ENCODE assay signal across 15 cellular contexts in genomic region chr18:63783394-63783793, GRCh38. TPM values are rescaled to one million over a fixed set of nuclear protein-coding genes. Genes with fewer than 3 reads are reported as not detected.
DNase-seq lines count a peak whose midpoint lies in the region; ATAC-seq and TF ChIP-seq lines count a peak whose summit lies in the region.
"Had no signal": no experiment of that assay in that cellular context is flagged by ENCODE, and none has a peak within 500 bp of the region (broad histone marks: within the 10 kb centered on the region; RNA-seq: fewer than 3 reads in every experiment).

No MANE protein-coding gene starts in this region.

- peak; percentile 33; the same call in 1 of the 2 replicates for TF ChIP-seq CTCF in PC-3 (conservative IDR thresholded peaks at IDR 0.05; ENCODE audit: low read depth, low read length)

- H3K9me3 Mint-ChIP-seq in stimulated activated effector memory CD8-positive, alpha-beta T cell treated with anti-CD3 and anti-CD28 coated beads, Interleukin-12 subunit alpha, Interleukin-12 subunit beta, amount 100 ng/mL, for 72 hours: no peaks in the 10 kb centered on the region
- H3K9me3 Mint-ChIP-seq: activated CD4-positive, alpha-beta memory T cell treated with anti-CD3 and anti-CD28 coated beads, Interleukin-2, amount 10 ng/mL, durations not matched to agents 7 days and 5 days; T-helper 2 cell treated with Interferon-gamma antibody and Interleukin-4, amounts not matched to agents 5 μg/mL and 100 μg/mL, for 36 hours had no signal

- no peaks in the 10 kb centered on the region for H3K9me2 ChIP-seq in PC-3 (replicated peaks; ENCODE audit: low read length)

- peaks cover 33% of the 10 kb centered on the region for H3K79me2 ChIP-seq in PC-3 (ENCODE audit: low read length)

- no peaks in the 10 kb centered on the region for H3K36me3 Mint-ChIP-seq in stimulated activated effector memory CD8-positive, alpha-beta T cell treated with anti-CD3 and anti-CD28 coated beads, Interleukin-12 subunit alpha, Interleukin-12 subunit beta, amount 100 ng/mL, for 72 hours

- H3K27me3 ChIP-seq in PC-3 (ENCODE audit: low read length): no peaks in the 10 kb centered on the region

- DNase-seq in activated CD4-positive, alpha-beta T cell treated with anti-CD3 and anti-CD28 coated beads for 48 hours: peak; percentile 2
- DNase-seq in activated CD4-positive, alpha-beta T cell treated with anti-CD3 and anti-CD28 coated beads for 1 hour: no peak
- DNase-seq in PC-3 (peak; percentile 19), Right ventricle myocardium inferior (ENCODE audit: missing footprints) (no peak)
- no peak for DNase-seq in stimulated activated effector memory CD8-positive, alpha-beta T cell treated with anti-CD3 and anti-CD28 coated beads, Interleukin-12 subunit alpha, Interleukin-12 subunit beta, amount 100 ng/mL, for 72 hours (ENCODE audit: low spot score in 2 of 2)
- DNase-seq in stimulated activated CD4-positive, alpha-beta T cell treated with anti-CD3 and anti-CD28 coated beads, Interleukin-4, amount 100 ng/mL, for 4 hours: no peak
- DNase-seq in stimulated activated CD4-positive, alpha-beta T cell treated with anti-CD3 and anti-CD28 coated beads, Interleukin-15, amount 100 ng/mL, for 24 hours: no peak
- DNase-seq: activated CD4-positive, alpha-beta memory T cell treated with anti-CD3 and anti-CD28 coated beads, Interleukin-2, amount 10 ng/mL, durations not matched to agents 7 days and 5 days; activated effector memory CD4-positive, alpha-beta T cell treated with Interleukin-2 at 50 U/mL for 16 hours; islet precursor cell; NCI-H2171 treated with DMSO at 0.1 percent for 48 hours; stimulated activated CD4-positive, alpha-beta T cell treated with anti-CD3 and anti-CD28 coated beads, Interleukin-1b, Interleukin-23, amount 100 ng/mL, for 48 hours had no signal

- peaks cover 21% of the 10 kb centered on the region for H3K36me3 ChIP-seq in PC-3 (ENCODE audit: low read depth, low read length)

- no peaks in the 10 kb centered on the region for H3K9me3 ChIP-seq in PC-3 (ENCODE audit: low read length)

- no peak overlapping the region for H3K27ac Mint-ChIP-seq in stimulated activated effector memory CD8-positive, alpha-beta T cell treated with anti-CD3 and anti-CD28 coated beads, Interleukin-12 subunit alpha, Interleukin-12 subunit beta, amount 100 ng/mL, for 72 hours
- H3K27ac Mint-ChIP-seq: activated CD4-positive, alpha-beta memory T cell treated with anti-CD3 and anti-CD28 coated beads, Interleukin-2, amount 10 ng/mL, durations not matched to agents 7 days and 5 days; T-helper 2 cell treated with Interferon-gamma antibody and Interleukin-4, amounts not matched to agents 5 μg/mL and 100 μg/mL, for 36 hours had no signal

- peak; percentile 50 for ATAC-seq in HG02885 (IDR thresholded peaks at IDR 0.05; ENCODE audit: poor library complexity, unreplicated experiment)
- ATAC-seq in PC-3: no peak
- peak; percentile 28 for ATAC-seq in stimulated activated effector memory CD8-positive, alpha-beta T cell treated with anti-CD3 and anti-CD28 coated beads, Interleukin-12 subunit alpha, Interleukin-12 subunit beta, amount 100 ng/mL, for 72 hours
- ATAC-seq in Right ventricle myocardium inferior: no peak

- H3K4me1 Mint-ChIP-seq in stimulated activated effector memory CD8-positive, alpha-beta T cell treated with anti-CD3 and anti-CD28 coated beads, Interleukin-12 subunit alpha, Interleukin-12 subunit beta, amount 100 ng/mL, for 72 hours: peaks cover under 1% of the 10 kb centered on the region

- no peak overlapping the region for H3K4me3 ChIP-seq in PC-3 (ENCODE audit: low read length)

- intact Hi-C loops in PC-3 (cut with micrococcal nuclease) (no loop called here), Right ventricle myocardium inferior (cut with DNase I) (no loop called here)

- CTCF ChIA-PET in PC-3 (lab: Charles Lee): no interaction called here

- no peak overlapping the region for H2AFZ ChIP-seq in PC-3 (ENCODE audit: low read length)

- no peak overlapping the region for H3K9ac ChIP-seq in PC-3 (ENCODE audit: low read length)

- no peak overlapping the region for H3K27ac ChIP-seq in PC-3 (ENCODE audit: low read length)

- H3K4me3 Mint-ChIP-seq in stimulated activated effector memory CD8-positive, alpha-beta T cell treated with anti-CD3 and anti-CD28 coated beads, Interleukin-12 subunit alpha, Interleukin-12 subunit beta, amount 100 ng/mL, for 72 hours: no peak overlapping the region
- H3K4me3 Mint-ChIP-seq: activated CD4-positive, alpha-beta memory T cell treated with anti-CD3 and anti-CD28 coated beads, Interleukin-2, amount 10 ng/mL, durations not matched to agents 7 days and 5 days; T-helper 2 cell treated with Interferon-gamma antibody and Interleukin-4, amounts not matched to agents 5 μg/mL and 100 μg/mL, for 36 hours had no signal

- no peaks in the 10 kb centered on the region for H4K20me1 ChIP-seq in PC-3 (ENCODE audit: low read length)

- H3K4me2 ChIP-seq in PC-3 (ENCODE audit: low read length): no peak overlapping the region

- H3F3A ChIP-seq in PC-3 (ENCODE audit: low read length, unreplicated experiment): peaks cover 6% of the 10 kb centered on the region

- POLR2A ChIA-PET in PC-3 (lab: Charles Lee; ENCODE audit: unreplicated experiment): no interaction called here

- peaks cover 43% of the 10 kb centered on the region for H3K4me1 ChIP-seq in PC-3 (ENCODE audit: insufficient read depth, low read length)

- BruUV-seq in PC-3 (replicated peaks; lab: Mats Ljungman, UMichigan): no TSS peak

RNA-seq across cellular contexts. Expression of gene SERPINB7, which starts 8.2 kb away (rescaled TPM):
- 71.9 and 74.5 TPM in 2 replicates for total RNA-seq in PC-3 (2014; rRNA removed)
- not detected for total RNA-seq in Right ventricle myocardium inferior
- total RNA-seq: activated CD4-positive, alpha-beta memory T cell treated with anti-CD3 and anti-CD28 coated beads, Interleukin-2, amount 10 ng/mL, durations not matched to agents 7 days and 5 days; pulmonary artery endothelial cell had no signal

Comparison
In these comparisons a context has a peak if more than half of its experiments do, and no peak if none do; other contexts are left out.
1. DNase-seq: peak in activated CD4-positive, alpha-beta T cell treated with anti-CD3 and anti-CD28 coated beads for 48 hours (single experiment) and PC-3 (single experiment); none in activated CD4-positive, alpha-beta T cell treated with anti-CD3 and anti-CD28 coated beads for 1 hour (single experiment), stimulated activated effector memory CD8-positive, alpha-beta T cell treated with anti-CD3 and anti-CD28 coated beads, Interleukin-12 subunit alpha, Interleukin-12 subunit beta, amount 100 ng/mL, for 72 hours (0 of 2), stimulated activated CD4-positive, alpha-beta T cell treated with anti-CD3 and anti-CD28 coated beads, Interleukin-4, amount 100 ng/mL, for 4 hours (0 of 2), stimulated activated CD4-positive, alpha-beta T cell treated with anti-CD3 and anti-CD28 coated beads, Interleukin-15, amount 100 ng/mL, for 24 hours (single experiment) and Right ventricle myocardium inferior (single experiment).
2. ATAC-seq: peak in HG02885 (single experiment) and stimulated activated effector memory CD8-positive, alpha-beta T cell treated with anti-CD3 and anti-CD28 coated beads, Interleukin-12 subunit alpha, Interleukin-12 subunit beta, amount 100 ng/mL, for 72 hours (single experiment); none in PC-3 (single experiment) and Right ventricle myocardium inferior (single experiment).
3. RNA of gene SERPINB7, which starts 8.2 kb away (total RNA-seq): 71.9 to 74.5 TPM in PC-3; not detected in Right ventricle myocardium inferior (single experiment); every median in the first group is over 10 times any median in the second.